Comparison of ENCODE assay signal across 9 cellular contexts in the genomic region with DNA sequence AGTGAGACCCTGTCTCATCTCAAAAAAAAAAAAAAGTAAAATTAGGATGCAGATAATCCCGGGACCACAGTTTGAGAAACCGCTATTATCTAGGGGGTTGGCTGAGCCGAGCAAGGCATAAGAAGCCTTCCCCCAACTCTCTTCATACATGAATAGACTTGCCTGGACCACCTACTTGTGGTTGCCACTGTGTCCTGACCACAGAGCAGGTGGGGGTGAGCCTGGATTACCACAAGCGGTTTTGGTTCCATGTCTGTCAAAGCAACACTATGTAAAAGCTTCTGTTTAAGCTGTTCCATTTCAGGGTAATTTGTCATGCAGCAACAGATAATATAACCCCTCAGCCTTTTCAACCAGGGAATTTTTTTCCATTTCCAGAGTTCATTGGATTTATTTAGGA. TPM values are rescaled to one million over a fixed set of nuclear protein-coding genes. Genes with fewer than 3 reads are reported as not detected.
A peak's percentile ranks its signal among the peaks of the same experiment; 100 is the strongest.
DNase-seq lines count a peak whose midpoint lies in the region; ATAC-seq, FAIRE-seq and TF ChIP-seq lines count a peak whose summit lies in the region.
"Had no signal": no experiment of that assay in that cellular context is flagged by ENCODE, and none has a peak within 500 bp of the region (broad histone marks: within the 10 kb centered on the region; RNA-seq: fewer than 3 reads in every experiment).

No MANE protein-coding gene starts in this region.

- in situ Hi-C loops in mammary epithelial cell (cut with MboI; ENCODE audit: low sequenced_read_pairs in 2 of 2): loop anchor here in 1 of 2 donors (10.0 kb wide), 1 partner anchor 177 kb away; no protein-coding TSS in a partner anchor

- H3K4me2 ChIP-seq in mammary epithelial cell (ENCODE audit: insufficient read depth, low read depth, low read length): peak overlapping the region; percentile 17

- no peak overlapping the region for H3K4me3 Mint-ChIP-seq in MCF 10A (ENCODE audit: unreplicated experiment)
- peak overlapping the region; percentile 59 for H3K4me3 Mint-ChIP-seq in activated CD4-positive, alpha-beta T cell treated with anti-CD3 and anti-CD28 coated beads, Interleukin-2, amount 10 ng/mL, durations not matched to agents 24 days and 14 days
- H3K4me3 Mint-ChIP-seq in effector memory CD8-positive, alpha-beta T cell: peak overlapping the region; percentile 59 to 60
- H3K4me3 Mint-ChIP-seq in nephron progenitor cell: no peak overlapping the region

- no peaks in the 10 kb centered on the region for H4K20me1 ChIP-seq in mammary epithelial cell (ENCODE audit: insufficient read depth, low read length)

- H3K4me1 ChIP-seq in mammary epithelial cell (ENCODE audit: insufficient read depth, low read length) (peaks cover 8% of the 10 kb centered on the region), ascending aorta (peaks cover 0 to 9% of the 10 kb centered on the region in 2 donors)

- intact Hi-C loops in mammary epithelial cell (cut with micrococcal nuclease) (no loop called here), MCF 10A (cut with micrococcal nuclease) (loop anchor here (10.0 kb wide), 1 partner anchor 147 kb away; no protein-coding TSS in a partner anchor), ascending aorta (cut with DNase I) (no loop called here)
- intact Hi-C loops in activated CD4-positive, alpha-beta T cell treated with anti-CD3 and anti-CD28 coated beads, Interleukin-2, amount 10 ng/mL, durations not matched to agents 24 days and 14 days (cut with micrococcal nuclease): no loop called here

- H3K27me3 Mint-ChIP-seq in MCF 10A (ENCODE audit: insufficient read depth, unreplicated experiment) (no peaks in the 10 kb centered on the region), nephron progenitor cell (ENCODE audit: low read depth, poor library complexity) (peaks cover 37% of the 10 kb centered on the region)
- peaks cover 2% of the 10 kb centered on the region for H3K27me3 Mint-ChIP-seq in activated CD4-positive, alpha-beta T cell treated with anti-CD3 and anti-CD28 coated beads, Interleukin-2, amount 10 ng/mL, durations not matched to agents 24 days and 14 days
- H3K27me3 Mint-ChIP-seq in effector memory CD8-positive, alpha-beta T cell: peaks cover 0 to 8% of the 10 kb centered on the region in 2 donors

- H2AFZ ChIP-seq in mammary epithelial cell (ENCODE audit: low read depth, low read length): no peak overlapping the region

- peak; percentile 5 for ATAC-seq in effector memory CD8-positive, alpha-beta T cell (replicated peaks)

- H3K27me3 ChIP-seq in mammary epithelial cell (ENCODE audit: insufficient read depth, low read length) (peaks cover 6% of the 10 kb centered on the region), ascending aorta (no peaks in the 10 kb centered on the region)

- POLR2A ChIA-PET in MCF 10A (lab: Yijun Ruan, JAX): no interaction called here

- H3K9me3 Mint-ChIP-seq in MCF 10A (ENCODE audit: unreplicated experiment) (no peaks in the 10 kb centered on the region), nephron progenitor cell (no peaks in the 10 kb centered on the region)
- no peaks in the 10 kb centered on the region for H3K9me3 Mint-ChIP-seq in activated CD4-positive, alpha-beta T cell treated with anti-CD3 and anti-CD28 coated beads, Interleukin-2, amount 10 ng/mL, durations not matched to agents 24 days and 14 days
- no peaks in the 10 kb centered on the region for H3K9me3 Mint-ChIP-seq in effector memory CD8-positive, alpha-beta T cell

- DNase-seq in mammary epithelial cell (peak; percentile 77), MCF 10A (ENCODE audit: unreplicated experiment) (no peak), urothelium cell line (ENCODE audit: low spot score) (peak; percentile 40), NCI-H748 treated with DMSO at 0.1 percent for 48 hours (lab: John Stamatoyannopoulos, UW) (no peak), ascending aorta (ENCODE audit: low spot score in 2 of 2) (no peak), nephron progenitor cell (no peak)
- peak; percentile 88 for DNase-seq in activated CD4-positive, alpha-beta T cell treated with anti-CD3 and anti-CD28 coated beads, Interleukin-2, amount 10 ng/mL, durations not matched to agents 24 days and 14 days
- DNase-seq in effector memory CD8-positive, alpha-beta T cell: peak; percentile 43 to 64 (median 50)

- H3K4me3 ChIP-seq in mammary epithelial cell (replicated peaks in 1 of 3; ENCODE audit: insufficient read depth in 1 of 3, low read depth in 2 of 3, low read length in 3 of 3) (no peak overlapping the region), ascending aorta (no peak overlapping the region)

- CTCF ChIA-PET in mammary epithelial cell (lab: Charles Lee; ENCODE audit: low non-redundant PET): interaction anchor here (0.7 kb wide), 1 partner anchor 81 kb away, joined by 3 read pairs; no protein-coding TSS in a partner anchor
- CTCF ChIA-PET in MCF 10A (lab: Yijun Ruan, JAX): interaction anchor here (0.5 to 1.1 kb wide), 4 partner anchors 12 to 639 kb away, joined by 3 to 8 read pairs (median 4); no protein-coding TSS in a partner anchor

- peaks cover 17% of the 10 kb centered on the region for H3K79me2 ChIP-seq in mammary epithelial cell (ENCODE audit: insufficient read depth, low read length)

- dilution Hi-C loops in mammary epithelial cell (cut with HindIII; ENCODE audit: low sequenced_read_pairs): no loop called here

- no peak for FAIRE-seq in urothelium cell line (lab: Jason Lieb, UNC)

- TF ChIP-seq CTCF in mammary epithelial cell (conservative IDR thresholded peaks at IDR 0.05 in 1 of 2, IDR thresholded peaks at IDR 0.05 in 1 of 2; ENCODE audit: extremely low read depth in 1 of 2, insufficient read depth in 1 of 2, low read depth in 1 of 2, low read length in 2 of 2): no peak
- TF ChIP-seq CTCF in MCF 10A (IDR thresholded peaks at IDR 0.05; ENCODE audit: unreplicated experiment): no peak
- no peak for TF ChIP-seq CTCF in ascending aorta (IDR thresholded peaks at IDR 0.05)
- TF ChIP-seq CTCF in nephron progenitor cell (IDR thresholded peaks at IDR 0.05): no peak

- WGBS in mammary epithelial cell (ENCODE audit: low coverage, missing lambda C conversion rate): 0% methylated on average over 4 of the region's 4 CpGs

- BruUV-seq in mammary epithelial cell (replicated peaks; lab: Mats Ljungman, UMichigan) (no TSS peak), MCF 10A (replicated peaks; lab: Mats Ljungman, UMichigan) (no TSS peak)

- H3K27ac ChIP-seq in mammary epithelial cell (ENCODE audit: insufficient read depth, low read depth, low read length): no peak overlapping the region
- H3K27ac ChIP-seq in ascending aorta: no peak overlapping the region

- peaks cover 12% of the 10 kb centered on the region for H3K4me1 Mint-ChIP-seq in MCF 10A (ENCODE audit: insufficient read depth, unreplicated experiment)
- peaks cover 63% of the 10 kb centered on the region for H3K4me1 Mint-ChIP-seq in activated CD4-positive, alpha-beta T cell treated with anti-CD3 and anti-CD28 coated beads, Interleukin-2, amount 10 ng/mL, durations not matched to agents 24 days and 14 days
- peaks cover 51 to 70% of the 10 kb centered on the region in 2 donors for H3K4me1 Mint-ChIP-seq in effector memory CD8-positive, alpha-beta T cell (ENCODE audit: low read depth in 2 of 2)
- peaks cover 38% of the 10 kb centered on the region for H3K4me1 Mint-ChIP-seq in nephron progenitor cell

- H3K27ac Mint-ChIP-seq in MCF 10A (ENCODE audit: low read depth, unreplicated experiment) (no peak overlapping the region), nephron progenitor cell (no peak overlapping the region)
- peak overlapping the region; percentile 77 for H3K27ac Mint-ChIP-seq in activated CD4-positive, alpha-beta T cell treated with anti-CD3 and anti-CD28 coated beads, Interleukin-2, amount 10 ng/mL, durations not matched to agents 24 days and 14 days
- peak overlapping the region; percentile 76 to 100 for H3K27ac Mint-ChIP-seq in effector memory CD8-positive, alpha-beta T cell

- H3K9ac ChIP-seq in mammary epithelial cell (ENCODE audit: insufficient read depth, low read length): no peak overlapping the region

- H3K36me3 ChIP-seq in mammary epithelial cell (ENCODE audit: insufficient read depth, low read length) (no peaks in the 10 kb centered on the region), ascending aorta (no peaks in the 10 kb centered on the region)

- H3K9me3 ChIP-seq in mammary epithelial cell (replicated peaks; ENCODE audit: insufficient read depth, low read length): no peaks in the 10 kb centered on the region
- no peaks in the 10 kb centered on the region for H3K9me3 ChIP-seq in ascending aorta

- no peaks in the 10 kb centered on the region for H3K36me3 Mint-ChIP-seq in MCF 10A (ENCODE audit: insufficient read depth, unreplicated experiment)
- peaks cover 11% of the 10 kb centered on the region for H3K36me3 Mint-ChIP-seq in activated CD4-positive, alpha-beta T cell treated with anti-CD3 and anti-CD28 coated beads, Interleukin-2, amount 10 ng/mL, durations not matched to agents 24 days and 14 days (ENCODE audit: low read depth)
- H3K36me3 Mint-ChIP-seq in effector memory CD8-positive, alpha-beta T cell (ENCODE audit: insufficient read depth): peaks cover 38% of the 10 kb centered on the region
- H3K36me3 Mint-ChIP-seq in nephron progenitor cell (ENCODE audit: low read depth): no peaks in the 10 kb centered on the region

RNA-seq across cellular contexts. Expression of gene NAPA, which starts 3.3 kb away (rescaled TPM):
- total RNA-seq in mammary epithelial cell: 10 to 100 TPM; 46.0 to 70.7 TPM
- polyA plus RNA-seq in mammary epithelial cell: 78.6 TPM
- polyA minus RNA-seq in mammary epithelial cell: 91.8 TPM
- 72.1 and 73.2 TPM in 2 replicates for total RNA-seq in MCF 10A (2022)
- total RNA-seq in activated CD4-positive, alpha-beta T cell treated with anti-CD3 and anti-CD28 coated beads, Interleukin-2, amount 10 ng/mL, durations not matched to agents 24 days and 14 days: 61.9 and 66.5 TPM in 2 replicates
- total RNA-seq in ascending aorta: 102 TPM

RNA-seq across cellular contexts. Expression of gene KPTN, which starts 34.1 kb away (rescaled TPM):
- total RNA-seq in mammary epithelial cell (10 to 100 TPM in 1 of 2 donors, 1 to 10 TPM in 1; 1.5 to 10.8 TPM), MCF 10A (2022) (9.7 and 17.6 TPM in 2 replicates), ascending aorta (26.0 TPM)
- 8.1 TPM for polyA plus RNA-seq in mammary epithelial cell
- 30.4 TPM for polyA minus RNA-seq in mammary epithelial cell
- total RNA-seq in activated CD4-positive, alpha-beta T cell treated with anti-CD3 and anti-CD28 coated beads, Interleukin-2, amount 10 ng/mL, durations not matched to agents 24 days and 14 days: 10.1 and 12.2 TPM in 2 replicates

RNA-seq across cellular contexts. Expression of gene SLC8A2, which starts 46.4 kb away (rescaled TPM):
- total RNA-seq in mammary epithelial cell (under 1 TPM; under 0.01 to 0.19 TPM), MCF 10A (2022) (0.54 TPM in 1 of 2 replicates, not detected in the other), ascending aorta (not detected)
- 0.07 TPM for polyA plus RNA-seq in mammary epithelial cell
- polyA minus RNA-seq in mammary epithelial cell: not detected
- total RNA-seq in activated CD4-positive, alpha-beta T cell treated with anti-CD3 and anti-CD28 coated beads, Interleukin-2, amount 10 ng/mL, durations not matched to agents 24 days and 14 days: 0.05 TPM in 1 of 2 replicates, not detected in the other
- total RNA-seq: epithelial cell of proximal tubule had no signal

RNA-seq across cellular contexts. Expression of gene ZNF541, which starts 54.8 kb away (rescaled TPM):
- total RNA-seq in mammary epithelial cell (not detected), MCF 10A (2022) (not detected in 2 replicates), ascending aorta (not detected)
- not detected for polyA plus RNA-seq in mammary epithelial cell
- not detected for polyA minus RNA-seq in mammary epithelial cell
- total RNA-seq in activated CD4-positive, alpha-beta T cell treated with anti-CD3 and anti-CD28 coated beads, Interleukin-2, amount 10 ng/mL, durations not matched to agents 24 days and 14 days: not detected in 2 replicates
- total RNA-seq: epithelial cell of proximal tubule had no signal

Comparison
In these comparisons a context has a peak if more than half of its experiments do, and no peak if none do; other contexts are left out.
1. DNase-seq: peak in mammary epithelial cell (single experiment), activated CD4-positive, alpha-beta T cell treated with anti-CD3 and anti-CD28 coated beads, Interleukin-2, amount 10 ng/mL, durations not matched to agents 24 days and 14 days (single experiment), effector memory CD8-positive, alpha-beta T cell (3 of 3) and urothelium cell line (single experiment); none in MCF 10A (single experiment), NCI-H748 treated with DMSO at 0.1 percent for 48 hours (single experiment), ascending aorta (0 of 2) and nephron progenitor cell (single experiment).
2. H3K27ac Mint-ChIP-seq: peak in activated CD4-positive, alpha-beta T cell treated with anti-CD3 and anti-CD28 coated beads, Interleukin-2, amount 10 ng/mL, durations not matched to agents 24 days and 14 days (single experiment) and effector memory CD8-positive, alpha-beta T cell (2 of 2); none in MCF 10A (single experiment) and nephron progenitor cell (single experiment).
3. H3K4me3 Mint-ChIP-seq: peak in activated CD4-positive, alpha-beta T cell treated with anti-CD3 and anti-CD28 coated beads, Interleukin-2, amount 10 ng/mL, durations not matched to agents 24 days and 14 days (single experiment) and effector memory CD8-positive, alpha-beta T cell (2 of 2); none in MCF 10A (single experiment) and nephron progenitor cell (single experiment).